Comparison of ENCODE assay signal across 9 cellular contexts in genomic region chr10:13865758-13866491, GRCh38.
DNase-seq lines count a peak whose midpoint lies in the region; ATAC-seq and TF ChIP-seq lines count a peak whose summit lies in the region.
"Had no signal": no experiment of that assay in that cellular context is flagged by ENCODE, and none has a peak within 500 bp of the region (broad histone marks: within the 10 kb centered on the region; RNA-seq: fewer than 3 reads in every experiment).

No MANE protein-coding gene starts in this region.

- no peak overlapping the region for H3K4me3 Mint-ChIP-seq in activated CD4-positive, alpha-beta T cell treated with anti-CD3 and anti-CD28 coated beads, Interleukin-2, amount 10 ng/mL, durations not matched to agents 7 days and 5 days

- no peak for TF ChIP-seq POLR2A in esophagus muscularis mucosa (IDR thresholded peaks at IDR 0.05; ENCODE audit: low read depth)

- H4K5ac ChIP-seq in mesendoderm (ENCODE audit: low read length) = no peak overlapping the region

- TF ChIP-seq CTCF in Panc1 (IDR thresholded peaks at IDR 0.05) = no peak
- no peak for TF ChIP-seq CTCF in esophagus muscularis mucosa (IDR thresholded peaks at IDR 0.05)

- H2BK15ac ChIP-seq in mesendoderm (replicated peaks; ENCODE audit: low read depth) = no peak overlapping the region

- H3K4me1 ChIP-seq in Panc1 (ENCODE audit: control insufficient read depth, insufficient read depth, low read length) (no peaks in the 10 kb centered on the region), esophagus muscularis mucosa (peaks cover 4 to 15% (median 12%) of the 10 kb centered on the region in 4 donors), mesendoderm (ENCODE audit: control insufficient read depth, low read depth, low read length) (no peaks in the 10 kb centered on the region)
- H3K4me1 ChIP-seq in effector memory CD4-positive, alpha-beta T cell (ENCODE audit: control insufficient read depth, insufficient read depth, low read length, poor library complexity, severe bottlenecking) = no peaks in the 10 kb centered on the region

- H3K9me3 Mint-ChIP-seq in activated CD4-positive, alpha-beta T cell treated with anti-CD3 and anti-CD28 coated beads, Interleukin-2, amount 10 ng/mL, durations not matched to agents 7 days and 5 days = no peaks in the 10 kb centered on the region
- H3K9me3 Mint-ChIP-seq: activated naive CD4-positive, alpha-beta T cell treated with anti-CD3 and anti-CD28 coated beads, Interleukin-2, amount 50 U/mL, for 72 hours had no signal

- no peak overlapping the region for H2BK5ac ChIP-seq in mesendoderm (ENCODE audit: low read length)

- H3K36me3 ChIP-seq in Panc1 (ENCODE audit: control insufficient read depth, insufficient read depth, low read length) (no peaks in the 10 kb centered on the region), esophagus muscularis mucosa (no peaks in the 10 kb centered on the region), mesendoderm (ENCODE audit: control insufficient read depth, insufficient read depth, low read length) (no peaks in the 10 kb centered on the region)
- no peaks in the 10 kb centered on the region for H3K36me3 ChIP-seq in effector memory CD4-positive, alpha-beta T cell (ENCODE audit: control insufficient read depth, insufficient read depth, low read length)

- H3K79me1 ChIP-seq in mesendoderm (ENCODE audit: low read length) = peaks cover 12% of the 10 kb centered on the region

- H2AK5ac ChIP-seq in mesendoderm (ENCODE audit: low read length) = no peak overlapping the region

- TF ChIP-seq EP300 in esophagus muscularis mucosa (IDR thresholded peaks at IDR 0.05) = no peak

- peak overlapping the region in 1 of 2 experiments; percentile 29; a peak in 2 of 4 replicates for H3K4me3 ChIP-seq in Panc1 (ENCODE audit: low read depth in 2 of 2, low read length in 2 of 2)
- H3K4me3 ChIP-seq in esophagus muscularis mucosa = no peak overlapping the region
- H3K4me3 ChIP-seq in mesendoderm (ENCODE audit: low read length) = no peak overlapping the region
- no peak overlapping the region for H3K4me3 ChIP-seq in effector memory CD4-positive, alpha-beta T cell (ENCODE audit: insufficient read depth, low read depth, low read length, poor library complexity, severe bottlenecking)

- H2BK120ac ChIP-seq in mesendoderm (ENCODE audit: low read depth, low read length) = no peak overlapping the region

- CTCF ChIA-PET in Panc1 (lab: Charles Lee) = no interaction called here
- CTCF ChIA-PET in activated CD4-positive, alpha-beta T cell treated with anti-CD3 and anti-CD28 coated beads, Interleukin-2, amount 10 ng/mL, durations not matched to agents 7 days and 5 days (lab: Charles Lee) = no interaction called here

- no peaks in the 10 kb centered on the region for H3K36me3 Mint-ChIP-seq in activated CD4-positive, alpha-beta T cell treated with anti-CD3 and anti-CD28 coated beads, Interleukin-2, amount 10 ng/mL, durations not matched to agents 7 days and 5 days (ENCODE audit: low read depth)
- H3K36me3 Mint-ChIP-seq: activated naive CD4-positive, alpha-beta T cell treated with anti-CD3 and anti-CD28 coated beads, Interleukin-2, amount 50 U/mL, for 72 hours had no signal

- H3K18ac ChIP-seq in mesendoderm (ENCODE audit: low read length) = no peak overlapping the region

- peaks cover 7% of the 10 kb centered on the region for H3K4me1 Mint-ChIP-seq in activated CD4-positive, alpha-beta T cell treated with anti-CD3 and anti-CD28 coated beads, Interleukin-2, amount 10 ng/mL, durations not matched to agents 7 days and 5 days

- intact Hi-C loops in Panc1 (cut with micrococcal nuclease; ENCODE audit: unreplicated experiment) = no loop called here
- intact Hi-C loops in esophagus muscularis mucosa (cut with DNase I) = no loop called here

- H3K79me2 ChIP-seq in mesendoderm (ENCODE audit: control insufficient read depth, insufficient read depth, low read length) = peaks cover 11% of the 10 kb centered on the region

- 63% methylated on average over 11 of the region's 12 CpGs for WGBS in esophagus muscularis mucosa
- WGBS in mesendoderm (ENCODE audit: extremely low coverage, insufficient coverage, low lambda C conversion rate) = no CpG with 5 or more reads among the region's 12 CpGs

- no peak overlapping the region for H3K27ac Mint-ChIP-seq in activated CD4-positive, alpha-beta T cell treated with anti-CD3 and anti-CD28 coated beads, Interleukin-2, amount 10 ng/mL, durations not matched to agents 7 days and 5 days
- H3K27ac Mint-ChIP-seq: activated naive CD4-positive, alpha-beta T cell treated with anti-CD3 and anti-CD28 coated beads, Interleukin-2, amount 50 U/mL, for 72 hours had no signal

- peak overlapping the region; percentile 8 for H3K56ac ChIP-seq in mesendoderm (ENCODE audit: low read length)

- H3K4ac ChIP-seq in mesendoderm (ENCODE audit: low read depth, low read length) = no peak overlapping the region

- H3K9me3 ChIP-seq in Panc1 (ENCODE audit: control insufficient read depth, insufficient read depth, low read depth, low read length) = no peaks in the 10 kb centered on the region
- H3K9me3 ChIP-seq in esophagus muscularis mucosa = no peaks in the 10 kb centered on the region
- H3K9me3 ChIP-seq in effector memory CD4-positive, alpha-beta T cell (ENCODE audit: control insufficient read depth, low read length) = no peaks in the 10 kb centered on the region

- in situ Hi-C loops in Panc1 (cut with HindIII; ENCODE audit: low pct_unique_long_range_greater_than_20kb, low sequenced_read_pairs) = no loop called here

- DNase-seq in Daoy (ENCODE audit: low read depth) (peak; percentile 73), Panc1 (ENCODE audit: low read depth, low spot score) (peak; percentile 88), esophagus muscularis mucosa (ENCODE audit: extremely low spot score) (no peak), mesendoderm (peak; percentile 97), mucosa of gallbladder (ENCODE audit: low spot score) (no peak)
- no peak for DNase-seq in activated CD4-positive, alpha-beta T cell treated with anti-CD3 and anti-CD28 coated beads, Interleukin-2, amount 10 ng/mL, durations not matched to agents 7 days and 5 days
- DNase-seq in effector memory CD4-positive, alpha-beta T cell = no peak

- no peak overlapping the region for H3K4me2 ChIP-seq in mesendoderm (ENCODE audit: low read length)

- H3K27me3 ChIP-seq in Panc1 (ENCODE audit: control insufficient read depth, insufficient read depth, low read length) = no peaks in the 10 kb centered on the region
- no peaks in the 10 kb centered on the region for H3K27me3 ChIP-seq in esophagus muscularis mucosa
- no peaks in the 10 kb centered on the region for H3K27me3 ChIP-seq in mesendoderm (ENCODE audit: insufficient read depth, low read length, poor library complexity)
- no peaks in the 10 kb centered on the region for H3K27me3 ChIP-seq in effector memory CD4-positive, alpha-beta T cell (replicated peaks; ENCODE audit: control insufficient read depth, insufficient read depth, low read length, poor library complexity, severe bottlenecking)

- no peak overlapping the region for H4K8ac ChIP-seq in mesendoderm (ENCODE audit: low read depth, low read length)

- H3K9ac ChIP-seq in mesendoderm (ENCODE audit: low read length) = no peak overlapping the region

- BruUV-seq in Panc1 (replicated peaks; lab: Mats Ljungman, UMichigan) = no TSS peak

- peak overlapping the region; percentile 54 for H3K27ac ChIP-seq in Panc1 (ENCODE audit: low read length)
- peak overlapping the region; percentile 13 to 51 (median 40) for H3K27ac ChIP-seq in esophagus muscularis mucosa (replicated peaks in 1 of 4)
- peak overlapping the region; percentile 3 for H3K27ac ChIP-seq in mesendoderm (ENCODE audit: low read depth, low read length)
- H3K27ac ChIP-seq in effector memory CD4-positive, alpha-beta T cell (ENCODE audit: insufficient read depth, low read length, poor library complexity, severe bottlenecking) = no peak overlapping the region

- POLR2A ChIA-PET in Panc1 (lab: Charles Lee) = no interaction called here
- POLR2A ChIA-PET in activated CD4-positive, alpha-beta T cell treated with anti-CD3 and anti-CD28 coated beads, Interleukin-2, amount 10 ng/mL, durations not matched to agents 7 days and 5 days (lab: Charles Lee) = no interaction called here

- no peak overlapping the region for H3K23ac ChIP-seq in mesendoderm (ENCODE audit: low read length)

- peaks cover 3% of the 10 kb centered on the region for H3K27me3 Mint-ChIP-seq in activated CD4-positive, alpha-beta T cell treated with anti-CD3 and anti-CD28 coated beads, Interleukin-2, amount 10 ng/mL, durations not matched to agents 7 days and 5 days

- ATAC-seq in Panc1 = peak; percentile 90
- ATAC-seq in HG02571 (IDR thresholded peaks at IDR 0.05; ENCODE audit: unreplicated experiment) = no peak
- ATAC-seq: activated naive CD4-positive, alpha-beta T cell treated with anti-CD3 and anti-CD28 coated beads, Interleukin-2, amount 50 U/mL, for 72 hours had no signal

Comparison
In these comparisons a context has a peak if more than half of its experiments do, and no peak if none do; other contexts are left out.
1. DNase-seq: peak in Daoy (single experiment), Panc1 (single experiment) and mesendoderm (single experiment); none in esophagus muscularis mucosa (single experiment), mucosa of gallbladder (single experiment), activated CD4-positive, alpha-beta T cell treated with anti-CD3 and anti-CD28 coated beads, Interleukin-2, amount 10 ng/mL, durations not matched to agents 7 days and 5 days (single experiment) and effector memory CD4-positive, alpha-beta T cell (0 of 3).